Comparison of ENCODE assay signal across 1 cellular context in the genomic region with DNA sequence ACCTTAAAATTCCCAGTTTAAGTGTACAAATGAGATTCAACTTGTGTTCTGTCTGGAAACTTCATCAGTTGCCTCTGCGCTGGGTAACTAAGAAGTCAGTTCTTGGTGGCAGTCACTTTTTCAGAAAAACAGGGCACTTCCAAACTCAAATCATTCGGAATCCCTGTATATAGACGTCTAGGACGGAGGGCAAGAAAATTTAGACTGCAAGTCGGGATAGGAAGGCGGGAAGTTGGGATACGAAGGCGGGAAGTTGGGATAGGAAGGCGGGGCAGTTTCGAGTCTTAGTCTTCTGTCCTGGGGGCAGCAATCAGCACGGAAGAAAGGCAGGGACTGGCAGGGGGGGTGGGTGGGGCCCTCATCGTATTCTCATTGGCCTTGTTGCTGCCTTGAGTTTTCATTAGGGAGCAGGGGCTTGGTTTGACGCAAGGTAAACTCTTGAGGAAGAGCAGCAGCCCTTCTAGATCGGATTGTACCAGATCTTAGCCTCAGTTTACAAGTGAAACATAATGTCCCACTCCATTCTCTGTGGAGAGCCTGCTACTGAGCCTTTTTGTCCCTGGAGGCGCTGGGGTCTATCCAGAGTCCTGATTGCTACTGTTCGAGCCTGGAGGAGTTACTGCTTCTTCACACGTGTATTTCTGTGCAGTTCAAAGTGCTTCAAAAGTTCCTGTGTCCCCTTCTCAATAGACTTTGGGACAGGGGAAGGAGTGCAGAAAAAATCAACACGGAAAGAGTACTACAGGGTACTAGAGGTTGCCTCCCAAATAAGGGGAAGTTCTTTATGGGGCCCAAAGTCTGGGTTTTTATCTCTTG.
TF ChIP-seq lines count a peak whose summit lies in the region.

No MANE protein-coding gene starts in this region.

TF ChIP-seq in HepG2, 621 proteins besides CTCF, POLR2A, EP300 and RAD21:
- TF ChIP-seq ZMAT3 (CRISPR knock-in tag; conservative IDR thresholded peaks at IDR 0.05) (no peak), SRF (IDR thresholded peaks at IDR 0.05; ENCODE audit: low read depth, low read length) (0 out of 2 replicates have a peak, but pooled peaks have one; percentile 9)
